16 cellular contexts compared by ENCODE assay signal in genomic region chr19:38840583-38840968, GRCh38. TPM values are rescaled to one million over a fixed set of nuclear protein-coding genes. Genes with fewer than 3 reads are reported as not detected.
DNase-seq lines count a peak whose midpoint lies in the region; ATAC-seq, FAIRE-seq and TF ChIP-seq lines count a peak whose summit lies in the region.
"Had no signal": no experiment of that assay in that cellular context is flagged by ENCODE, and none has a peak within 500 bp of the region (broad histone marks: within the 10 kb centered on the region; RNA-seq: fewer than 3 reads in every experiment).

No MANE protein-coding gene starts in this region.

- no peaks in the 10 kb centered on the region for H3K9me3 ChIP-seq in HepG2 (ENCODE audit: low read length)
- no peaks in the 10 kb centered on the region for H3K9me3 ChIP-seq in subcutaneous abdominal adipose tissue (ENCODE audit: control insufficient read depth in 5 of 5, low read length in 5 of 5)
- no peaks in the 10 kb centered on the region for H3K9me3 ChIP-seq in uterus
- H3K9me3 ChIP-seq: heart right ventricle, tibial artery had no signal

- no peaks in the 10 kb centered on the region for H3K27me3 Mint-ChIP-seq in activated naive CD4-positive, alpha-beta T cell treated with anti-CD3 and anti-CD28 coated beads for 36 hours (ENCODE audit: low read depth)
- no peaks in the 10 kb centered on the region for H3K27me3 Mint-ChIP-seq in activated CD4-positive, alpha-beta memory T cell treated with anti-CD3 and anti-CD28 coated beads for 36 hours
- H3K27me3 Mint-ChIP-seq: activated B cell treated with CpG ODN at 0.5 μM for 24 hours had no signal

- peaks cover 33% of the 10 kb centered on the region for H3K79me2 ChIP-seq in HepG2 (ENCODE audit: insufficient read depth, low read length)

- peaks cover 40% of the 10 kb centered on the region for H4K20me1 ChIP-seq in HepG2 (ENCODE audit: insufficient read depth, low read length)

- FAIRE-seq in HepG2 (lab: Jason Lieb, UNC) = no peak

- CTCF ChIA-PET in activated naive CD4-positive, alpha-beta T cell treated with anti-CD3 and anti-CD28 coated beads for 36 hours (lab: Charles Lee) = interaction anchor here (0.7 to 1.4 kb wide), 2 partner anchors 47 to 110 kb away, joined by 3 read pairs; no protein-coding TSS in a partner anchor
- CTCF ChIA-PET in activated CD4-positive, alpha-beta memory T cell treated with anti-CD3 and anti-CD28 coated beads for 36 hours (lab: Charles Lee) = interaction anchor here (0.6 to 1.4 kb wide), 3 partner anchors 29 to 606 kb away, joined by 4 to 6 read pairs (median 4); no protein-coding TSS in a partner anchor
- CTCF ChIA-PET in HepG2 (lab: Yijun Ruan, JAX; ENCODE audit: low intra/inter-chr PET ratio, low total read pairs) = no interaction called here

- no peak overlapping the region for H2AFZ ChIP-seq in HepG2 (ENCODE audit: low read length)

- H3K9me3 Mint-ChIP-seq in activated naive CD4-positive, alpha-beta T cell treated with anti-CD3 and anti-CD28 coated beads for 36 hours = no peaks in the 10 kb centered on the region
- no peaks in the 10 kb centered on the region for H3K9me3 Mint-ChIP-seq in activated CD4-positive, alpha-beta memory T cell treated with anti-CD3 and anti-CD28 coated beads for 36 hours
- H3K9me3 Mint-ChIP-seq: activated B cell treated with CpG ODN at 0.5 μM for 24 hours had no signal

- H3K9ac ChIP-seq in HepG2 (ENCODE audit: insufficient read depth, low read depth, low read length) = no peak overlapping the region
- H3K9ac ChIP-seq in subcutaneous abdominal adipose tissue (ENCODE audit: low read length in 5 of 5) = peak overlapping the region in 2 of 5 donors; percentile 1 to 35

- BruUV-seq in HepG2 (replicated peaks; lab: Mats Ljungman, UMichigan) = no TSS peak

- no peak for DNase-seq in activated naive CD4-positive, alpha-beta T cell treated with anti-CD3 and anti-CD28 coated beads for 36 hours
- DNase-seq in activated naive CD4-positive, alpha-beta T cell treated with Interleukin-2 at 50 U/mL for 16 hours = no peak
- DNase-seq in activated CD4-positive, alpha-beta memory T cell treated with anti-CD3 and anti-CD28 coated beads for 36 hours = no peak
- no peak for DNase-seq in HepG2 (ENCODE audit: low spot score)
- DNase-seq in uterus = no peak
- no peak for DNase-seq in stimulated activated CD4-positive, alpha-beta T cell treated with anti-CD3 and anti-CD28 coated beads, Interleukin-12 subunit alpha, Interleukin-12 subunit beta, amount 100 ng/mL, for 4 hours
- no peak for DNase-seq in stimulated activated CD4-positive, alpha-beta T cell treated with anti-CD3 and anti-CD28 coated beads, Interleukin-2, amount 100 ng/mL, for 24 hours
- DNase-seq: activated B cell treated with CpG ODN at 0.5 μM for 24 hours; effector CD4-positive, alpha-beta T cell; heart right ventricle; NCI-H1092; NCI-H446 treated with DMSO at 0.1 percent for 48 hours; tibial artery had no signal

- intact Hi-C loops in activated naive CD4-positive, alpha-beta T cell treated with anti-CD3 and anti-CD28 coated beads for 36 hours (cut with micrococcal nuclease) = no loop called here
- intact Hi-C loops in activated CD4-positive, alpha-beta memory T cell treated with anti-CD3 and anti-CD28 coated beads for 36 hours (cut with micrococcal nuclease) = loop anchor here (5.0 kb wide), 1 partner anchor 203 kb away; no protein-coding TSS in a partner anchor
- intact Hi-C loops in HepG2 (cut with micrococcal nuclease; ENCODE audit: unreplicated experiment) = no loop called here
- intact Hi-C loops in uterus (cut with DNase I; ENCODE audit: low total_unique reads) = no loop called here

- peaks cover 81% of the 10 kb centered on the region for H3K36me3 Mint-ChIP-seq in activated naive CD4-positive, alpha-beta T cell treated with anti-CD3 and anti-CD28 coated beads for 36 hours (ENCODE audit: low read depth)
- H3K36me3 Mint-ChIP-seq in activated CD4-positive, alpha-beta memory T cell treated with anti-CD3 and anti-CD28 coated beads for 36 hours = peaks cover 85% of the 10 kb centered on the region

- peaks cover 87% of the 10 kb centered on the region for H3K4me1 ChIP-seq in HepG2 (ENCODE audit: insufficient read depth, low read length)
- peaks cover 0 to 14% (median 8%) of the 10 kb centered on the region in 5 donors for H3K4me1 ChIP-seq in subcutaneous abdominal adipose tissue (ENCODE audit: control insufficient read depth in 5 of 5, insufficient read depth in 5 of 5, low read length in 5 of 5)
- no peaks in the 10 kb centered on the region for H3K4me1 ChIP-seq in uterus

- WGBS in HepG2 (ENCODE audit: low lambda C conversion rate) = 95% methylated on average over 4 of the region's 5 CpGs

- H3K27ac Mint-ChIP-seq in activated naive CD4-positive, alpha-beta T cell treated with anti-CD3 and anti-CD28 coated beads for 36 hours = peak overlapping the region; percentile 93
- peak overlapping the region; percentile 89 for H3K27ac Mint-ChIP-seq in activated CD4-positive, alpha-beta memory T cell treated with anti-CD3 and anti-CD28 coated beads for 36 hours
- H3K27ac Mint-ChIP-seq: activated B cell treated with CpG ODN at 0.5 μM for 24 hours had no signal

- TF ChIP-seq RAD21 in HepG2 (CRISPR knock-in tag; IDR thresholded peaks at IDR 0.05) = no peak

- no peaks in the 10 kb centered on the region for H3K27me3 ChIP-seq in HepG2 (ENCODE audit: control insufficient read depth in 1 of 2, insufficient read depth in 2 of 2, low read length in 2 of 2)
- H3K27me3 ChIP-seq in subcutaneous abdominal adipose tissue (ENCODE audit: control insufficient read depth in 5 of 5, insufficient read depth in 4 of 5, low read length in 5 of 5) = no peaks in the 10 kb centered on the region
- H3K27me3 ChIP-seq in uterus = no peaks in the 10 kb centered on the region
- H3K27me3 ChIP-seq: heart right ventricle, tibial artery had no signal

- TF ChIP-seq EP300 in HepG2 (IDR thresholded peaks at IDR 0.05; ENCODE audit: low read depth in 2 of 2, low read length in 2 of 2) (no peak), HepG2 (CRISPR knock-in tag; IDR thresholded peaks at IDR 0.05; ENCODE audit: borderline replicate concordance) (no peak)

- H3K4me3 ChIP-seq in HepG2 (replicated peaks in 1 of 3; ENCODE audit: insufficient read depth in 1 of 3, low read depth in 2 of 3, low read length in 3 of 3) (no peak overlapping the region), subcutaneous abdominal adipose tissue (ENCODE audit: low read depth in 1 of 5, low read length in 5 of 5) (no peak overlapping the region), uterus (no peak overlapping the region)
- H3K4me3 ChIP-seq: heart right ventricle, lung, tibial artery had no signal

- in situ Hi-C loops in HepG2 (cut with HindIII; ENCODE audit: extremely low pct_ligation_motif_present, low pct_unique_long_range_greater_than_20kb) = no loop called here

- TF ChIP-seq POLR2A in HepG2 (IDR thresholded peaks at IDR 0.05; ENCODE audit: insufficient read depth in 1 of 2, low read depth in 2 of 2, low read length in 2 of 2) (no peak), uterus (IDR thresholded peaks at IDR 0.05) (no peak)

- ATAC-seq in HepG2 = no peak

- H3K4me1 Mint-ChIP-seq in activated naive CD4-positive, alpha-beta T cell treated with anti-CD3 and anti-CD28 coated beads for 36 hours (ENCODE audit: low read depth) = peaks cover 74% of the 10 kb centered on the region
- peaks cover 75% of the 10 kb centered on the region for H3K4me1 Mint-ChIP-seq in activated CD4-positive, alpha-beta memory T cell treated with anti-CD3 and anti-CD28 coated beads for 36 hours (ENCODE audit: low read depth)

- H3K4me2 ChIP-seq in HepG2 (ENCODE audit: low read depth, low read length) = no peak overlapping the region

- peaks cover 48 to 96% of the 10 kb centered on the region in 2 experiments for H3K36me3 ChIP-seq in HepG2 (replicated peaks in 1 of 2; ENCODE audit: control insufficient read depth in 1 of 2, insufficient read depth in 2 of 2, low read length in 2 of 2)
- peaks cover 8 to 99% (median 97%) of the 10 kb centered on the region in 5 donors for H3K36me3 ChIP-seq in subcutaneous abdominal adipose tissue (ENCODE audit: control insufficient read depth in 5 of 5, insufficient read depth in 5 of 5, low read length in 5 of 5)
- H3K36me3 ChIP-seq in uterus = no peaks in the 10 kb centered on the region

- no peak overlapping the region for H3K4me3 Mint-ChIP-seq in activated naive CD4-positive, alpha-beta T cell treated with anti-CD3 and anti-CD28 coated beads for 36 hours
- no peak overlapping the region for H3K4me3 Mint-ChIP-seq in activated CD4-positive, alpha-beta memory T cell treated with anti-CD3 and anti-CD28 coated beads for 36 hours
- H3K4me3 Mint-ChIP-seq: activated B cell treated with CpG ODN at 0.5 μM for 24 hours had no signal

- H3K27ac ChIP-seq in HepG2 (ENCODE audit: extremely low read length, insufficient read depth, low read length) (no peak overlapping the region), subcutaneous abdominal adipose tissue (ENCODE audit: low read depth, low read length) (peak overlapping the region; percentile 23), uterus (no peak overlapping the region)
- H3K27ac ChIP-seq: tibial artery had no signal

- TF ChIP-seq CTCF in HepG2 (CRISPR knock-in tag; IDR thresholded peaks at IDR 0.05) (no peak), uterus (IDR thresholded peaks at IDR 0.05) (no peak)

- POLR2A ChIA-PET in activated CD4-positive, alpha-beta memory T cell treated with anti-CD3 and anti-CD28 coated beads for 36 hours (lab: Charles Lee) = interaction anchor here (1.5 kb wide), 1 partner anchor 9 kb away, joined by 9 read pairs; no protein-coding TSS in a partner anchor
- POLR2A ChIA-PET in HepG2 (lab: Yijun Ruan, JAX) = interaction anchor here (0.8 to 4.4 kb wide), 4 partner anchors 9 to 107 kb away, joined by 3 to 42 read pairs (median 12); partner anchors contain the start of genes ECH1 and HNRNPL

RNA-seq across cellular contexts. Expression of gene ECH1, which starts 9.0 kb away (rescaled TPM):
- total RNA-seq in activated naive CD4-positive, alpha-beta T cell treated with anti-CD3 and anti-CD28 coated beads for 36 hours = 100 to 1,000 TPM; 137 to 145 TPM
- 100 to 1,000 TPM; 152 to 155 TPM for total RNA-seq in activated CD4-positive, alpha-beta memory T cell treated with anti-CD3 and anti-CD28 coated beads for 36 hours
- 45.4 and 54.8 TPM in 2 replicates for total RNA-seq in HepG2 (2016; rRNA removed; fragmentation: Illumina TruSeq; extraction: Trizol)
- 17.9 and 23.1 TPM in 2 replicates for total RNA-seq in HepG2 (2016; cell fraction: cytosol; rRNA removed; fragmentation: Illumina TruSeq; extraction: Trizol; ENCODE audit: low read depth)
- total RNA-seq in HepG2 (2016; cell fraction: insoluble cytoplasmic fraction; rRNA removed; fragmentation: Illumina TruSeq; extraction: Trizol) = 41.2 and 57.4 TPM in 2 replicates
- 15.1 and 19.6 TPM in 2 replicates for total RNA-seq in HepG2 (2016; cell fraction: membrane; rRNA removed; fragmentation: Illumina TruSeq; extraction: Trizol)
- total RNA-seq in HepG2 (2016; cell fraction: nucleus; rRNA removed; fragmentation: Illumina TruSeq; extraction: Trizol) = 31.4 and 37.2 TPM in 2 replicates
- polyA plus RNA-seq in HepG2 (2011; rRNA removed) = 198 and 277 TPM in 2 replicates
- polyA plus RNA-seq in HepG2 (2011; cell fraction: cytosol; rRNA removed) = 180 and 200 TPM in 2 replicates
- polyA plus RNA-seq in HepG2 (2011; cell fraction: nucleus; rRNA removed) = 123 and 139 TPM in 2 replicates
- polyA plus RNA-seq in HepG2 (2012) = 231 and 273 TPM in 2 replicates
- polyA plus RNA-seq in HepG2 (2016; cell fraction: cytosol; fragmentation: Illumina TruSeq; extraction: Trizol; ENCODE audit: low read depth) = 49.8 and 49.9 TPM in 2 replicates
- 244 and 262 TPM in 2 replicates for polyA plus RNA-seq in HepG2 (2016; cell fraction: insoluble cytoplasmic fraction; fragmentation: Illumina TruSeq; extraction: Trizol; ENCODE audit: low read depth)
- polyA plus RNA-seq in HepG2 (2016; cell fraction: membrane; fragmentation: Illumina TruSeq; extraction: Trizol; ENCODE audit: low read depth) = 43.5 and 46.5 TPM in 2 replicates
- 142 and 151 TPM in 2 replicates for polyA plus RNA-seq in HepG2 (2016; cell fraction: nucleus; fragmentation: Illumina TruSeq; extraction: Trizol; ENCODE audit: insufficient read depth, low read depth)
- 119 and 143 TPM in 2 replicates for polyA minus RNA-seq in HepG2 (2011; rRNA and poly(A)+ RNA removed; ENCODE audit: low replicate concordance)
- 74.8 and 77.1 TPM in 2 replicates for polyA minus RNA-seq in HepG2 (2011; cell fraction: cytosol; rRNA and poly(A)+ RNA removed)
- 30.3 and 39.7 TPM in 2 replicates for polyA minus RNA-seq in HepG2 (2011; cell fraction: nucleus; rRNA and poly(A)+ RNA removed)
- 100 to 1,000 TPM in 1 of 4 donors, 10 to 100 TPM in 3; 27.7 to 188 (median 70.3) TPM for total RNA-seq in uterus

RNA-seq across cellular contexts. Expression of gene HNRNPL, which starts 9.2 kb away (rescaled TPM):
- 100 to 1,000 TPM; 777 to 829 TPM for total RNA-seq in activated naive CD4-positive, alpha-beta T cell treated with anti-CD3 and anti-CD28 coated beads for 36 hours
- total RNA-seq in activated CD4-positive, alpha-beta memory T cell treated with anti-CD3 and anti-CD28 coated beads for 36 hours = 100 to 1,000 TPM; 646 to 671 TPM
- total RNA-seq in HepG2 (2016; rRNA removed; fragmentation: Illumina TruSeq; extraction: Trizol) = 270 and 278 TPM in 2 replicates
- 44.9 and 50.3 TPM in 2 replicates for total RNA-seq in HepG2 (2016; cell fraction: cytosol; rRNA removed; fragmentation: Illumina TruSeq; extraction: Trizol; ENCODE audit: low read depth)
- 247 and 303 TPM in 2 replicates for total RNA-seq in HepG2 (2016; cell fraction: insoluble cytoplasmic fraction; rRNA removed; fragmentation: Illumina TruSeq; extraction: Trizol)
- 97.2 and 106 TPM in 2 replicates for total RNA-seq in HepG2 (2016; cell fraction: membrane; rRNA removed; fragmentation: Illumina TruSeq; extraction: Trizol)
- total RNA-seq in HepG2 (2016; cell fraction: nucleus; rRNA removed; fragmentation: Illumina TruSeq; extraction: Trizol) = 191 and 201 TPM in 2 replicates
- polyA plus RNA-seq in HepG2 (2011; rRNA removed) = 148 and 156 TPM in 2 replicates
- 89.9 and 92.3 TPM in 2 replicates for polyA plus RNA-seq in HepG2 (2011; cell fraction: cytosol; rRNA removed)
- 184 and 197 TPM in 2 replicates for polyA plus RNA-seq in HepG2 (2011; cell fraction: nucleus; rRNA removed)
- polyA plus RNA-seq in HepG2 (2012) = 166 and 314 TPM in 2 replicates
- 36.1 and 37.5 TPM in 2 replicates for polyA plus RNA-seq in HepG2 (2016; cell fraction: cytosol; fragmentation: Illumina TruSeq; extraction: Trizol; ENCODE audit: low read depth)
- 257 and 357 TPM in 2 replicates for polyA plus RNA-seq in HepG2 (2016; cell fraction: insoluble cytoplasmic fraction; fragmentation: Illumina TruSeq; extraction: Trizol; ENCODE audit: low read depth)
- 76.7 and 82.5 TPM in 2 replicates for polyA plus RNA-seq in HepG2 (2016; cell fraction: membrane; fragmentation: Illumina TruSeq; extraction: Trizol; ENCODE audit: low read depth)
- 372 and 405 TPM in 2 replicates for polyA plus RNA-seq in HepG2 (2016; cell fraction: nucleus; fragmentation: Illumina TruSeq; extraction: Trizol; ENCODE audit: insufficient read depth, low read depth)
- polyA minus RNA-seq in HepG2 (2011; rRNA and poly(A)+ RNA removed; ENCODE audit: low replicate concordance) = 218 and 315 TPM in 2 replicates
- 121 and 131 TPM in 2 replicates for polyA minus RNA-seq in HepG2 (2011; cell fraction: cytosol; rRNA and poly(A)+ RNA removed)
- 131 and 151 TPM in 2 replicates for polyA minus RNA-seq in HepG2 (2011; cell fraction: nucleus; rRNA and poly(A)+ RNA removed)
- 100 to 1,000 TPM in 2 of 4 donors, 10 to 100 TPM in 2; 65.8 to 353 (median 177) TPM for total RNA-seq in uterus

RNA-seq across cellular contexts. Expression of gene LGALS4, which starts 27.8 kb away (rescaled TPM):
- total RNA-seq in activated naive CD4-positive, alpha-beta T cell treated with anti-CD3 and anti-CD28 coated beads for 36 hours = not detected
- under 1 TPM; 0.33 to 0.70 TPM for total RNA-seq in activated CD4-positive, alpha-beta memory T cell treated with anti-CD3 and anti-CD28 coated beads for 36 hours
- total RNA-seq in HepG2 (2016; rRNA removed; fragmentation: Illumina TruSeq; extraction: Trizol) = 0.24 and 0.32 TPM in 2 replicates
- total RNA-seq in HepG2 (2016; cell fraction: cytosol; rRNA removed; fragmentation: Illumina TruSeq; extraction: Trizol; ENCODE audit: low read depth) = not detected in 2 replicates
- total RNA-seq in HepG2 (2016; cell fraction: insoluble cytoplasmic fraction; rRNA removed; fragmentation: Illumina TruSeq; extraction: Trizol) = 0.39 TPM in 1 of 2 replicates, not detected in the other
- total RNA-seq in HepG2 (2016; cell fraction: membrane; rRNA removed; fragmentation: Illumina TruSeq; extraction: Trizol) = 0.31 TPM in 1 of 2 replicates, not detected in the other
- total RNA-seq in HepG2 (2016; cell fraction: nucleus; rRNA removed; fragmentation: Illumina TruSeq; extraction: Trizol) = 0.28 and 0.41 TPM in 2 replicates
- 0.48 and 0.71 TPM in 2 replicates for polyA plus RNA-seq in HepG2 (2011; rRNA removed)
- 0.26 and 0.30 TPM in 2 replicates for polyA plus RNA-seq in HepG2 (2011; cell fraction: cytosol; rRNA removed)
- 2.4 and 2.9 TPM in 2 replicates for polyA plus RNA-seq in HepG2 (2011; cell fraction: nucleus; rRNA removed)
- polyA plus RNA-seq in HepG2 (2012) = 0.59 and 0.87 TPM in 2 replicates
- 0.17 TPM in 1 of 2 replicates, not detected in the other for polyA plus RNA-seq in HepG2 (2016; cell fraction: cytosol; fragmentation: Illumina TruSeq; extraction: Trizol; ENCODE audit: low read depth)
- not detected in 2 replicates for polyA plus RNA-seq in HepG2 (2016; cell fraction: insoluble cytoplasmic fraction; fragmentation: Illumina TruSeq; extraction: Trizol; ENCODE audit: low read depth)
- 0.26 TPM in 1 of 2 replicates, not detected in the other for polyA plus RNA-seq in HepG2 (2016; cell fraction: membrane; fragmentation: Illumina TruSeq; extraction: Trizol; ENCODE audit: low read depth)
- 2.4 TPM in 1 of 2 replicates, not detected in the other for polyA plus RNA-seq in HepG2 (2016; cell fraction: nucleus; fragmentation: Illumina TruSeq; extraction: Trizol; ENCODE audit: insufficient read depth, low read depth)
- 0.42 and 0.68 TPM in 2 replicates for polyA minus RNA-seq in HepG2 (2011; rRNA and poly(A)+ RNA removed; ENCODE audit: low replicate concordance)
- polyA minus RNA-seq in HepG2 (2011; cell fraction: cytosol; rRNA and poly(A)+ RNA removed) = not detected in 2 replicates
- 0.90 and 3.0 TPM in 2 replicates for polyA minus RNA-seq in HepG2 (2011; cell fraction: nucleus; rRNA and poly(A)+ RNA removed)
- total RNA-seq in uterus = 1 to 10 TPM in 2 of 4 donors, under 1 TPM in 1, not detected in 1; 0.51 to 4.7 (median 3.6) TPM
- total RNA-seq: pulmonary artery endothelial cell had no signal

RNA-seq across cellular contexts. Expression of gene RINL, which starts 37.5 kb away (rescaled TPM):
- 100 to 1,000 TPM; 107 to 117 TPM for total RNA-seq in activated naive CD4-positive, alpha-beta T cell treated with anti-CD3 and anti-CD28 coated beads for 36 hours
- total RNA-seq in activated CD4-positive, alpha-beta memory T cell treated with anti-CD3 and anti-CD28 coated beads for 36 hours = 10 to 100 TPM; 92.6 to 100.0 TPM
- 10.3 and 11.4 TPM in 2 replicates for total RNA-seq in HepG2 (2016; rRNA removed; fragmentation: Illumina TruSeq; extraction: Trizol)
- total RNA-seq in HepG2 (2016; cell fraction: cytosol; rRNA removed; fragmentation: Illumina TruSeq; extraction: Trizol; ENCODE audit: low read depth) = 4.4 and 4.8 TPM in 2 replicates
- 11.9 and 12.4 TPM in 2 replicates for total RNA-seq in HepG2 (2016; cell fraction: insoluble cytoplasmic fraction; rRNA removed; fragmentation: Illumina TruSeq; extraction: Trizol)
- 8.3 and 11.2 TPM in 2 replicates for total RNA-seq in HepG2 (2016; cell fraction: membrane; rRNA removed; fragmentation: Illumina TruSeq; extraction: Trizol)
- total RNA-seq in HepG2 (2016; cell fraction: nucleus; rRNA removed; fragmentation: Illumina TruSeq; extraction: Trizol) = 5.0 and 8.7 TPM in 2 replicates
- polyA plus RNA-seq in HepG2 (2011; rRNA removed) = 18.0 and 18.5 TPM in 2 replicates
- polyA plus RNA-seq in HepG2 (2011; cell fraction: cytosol; rRNA removed) = 13.8 and 14.5 TPM in 2 replicates
- polyA plus RNA-seq in HepG2 (2011; cell fraction: nucleus; rRNA removed) = 23.0 and 23.9 TPM in 2 replicates
- polyA plus RNA-seq in HepG2 (2012) = 8.6 and 10.2 TPM in 2 replicates
- polyA plus RNA-seq in HepG2 (2016; cell fraction: cytosol; fragmentation: Illumina TruSeq; extraction: Trizol; ENCODE audit: low read depth) = 2.4 and 2.6 TPM in 2 replicates
- polyA plus RNA-seq in HepG2 (2016; cell fraction: insoluble cytoplasmic fraction; fragmentation: Illumina TruSeq; extraction: Trizol; ENCODE audit: low read depth) = 9.1 and 12.2 TPM in 2 replicates
- polyA plus RNA-seq in HepG2 (2016; cell fraction: membrane; fragmentation: Illumina TruSeq; extraction: Trizol; ENCODE audit: low read depth) = 5.3 and 6.5 TPM in 2 replicates
- 12.7 and 15.7 TPM in 2 replicates for polyA plus RNA-seq in HepG2 (2016; cell fraction: nucleus; fragmentation: Illumina TruSeq; extraction: Trizol; ENCODE audit: insufficient read depth, low read depth)
- 3.7 and 14.6 TPM in 2 replicates for polyA minus RNA-seq in HepG2 (2011; rRNA and poly(A)+ RNA removed; ENCODE audit: low replicate concordance)
- 5.7 and 7.2 TPM in 2 replicates for polyA minus RNA-seq in HepG2 (2011; cell fraction: cytosol; rRNA and poly(A)+ RNA removed)
- 9.9 and 10.7 TPM in 2 replicates for polyA minus RNA-seq in HepG2 (2011; cell fraction: nucleus; rRNA and poly(A)+ RNA removed)
- total RNA-seq in uterus = 100 to 1,000 TPM in 1 of 4 donors, 1 to 10 TPM in 3; 3.3 to 308 (median 5.0) TPM

RNA-seq across cellular contexts. Expression of gene LGALS7B, which starts 51.6 kb away (rescaled TPM):
- total RNA-seq in activated naive CD4-positive, alpha-beta T cell treated with anti-CD3 and anti-CD28 coated beads for 36 hours = not detected
- total RNA-seq in activated CD4-positive, alpha-beta memory T cell treated with anti-CD3 and anti-CD28 coated beads for 36 hours = not detected
- 0.73 and 1.7 TPM in 2 replicates for total RNA-seq in HepG2 (2016; rRNA removed; fragmentation: Illumina TruSeq; extraction: Trizol)
- not detected in 2 replicates for total RNA-seq in HepG2 (2016; cell fraction: cytosol; rRNA removed; fragmentation: Illumina TruSeq; extraction: Trizol; ENCODE audit: low read depth)
- total RNA-seq in HepG2 (2016; cell fraction: insoluble cytoplasmic fraction; rRNA removed; fragmentation: Illumina TruSeq; extraction: Trizol) = 0.80 and 2.9 TPM in 2 replicates
- 0.77 TPM in 1 of 2 replicates, not detected in the other for total RNA-seq in HepG2 (2016; cell fraction: membrane; rRNA removed; fragmentation: Illumina TruSeq; extraction: Trizol)
- not detected in 2 replicates for total RNA-seq in HepG2 (2016; cell fraction: nucleus; rRNA removed; fragmentation: Illumina TruSeq; extraction: Trizol)
- polyA plus RNA-seq in HepG2 (2011; rRNA removed) = 2.1 and 4.0 TPM in 2 replicates
- polyA plus RNA-seq in HepG2 (2011; cell fraction: cytosol; rRNA removed) = 4.6 and 7.7 TPM in 2 replicates
- 2.3 and 3.2 TPM in 2 replicates for polyA plus RNA-seq in HepG2 (2011; cell fraction: nucleus; rRNA removed)
- 1.6 and 3.8 TPM in 2 replicates for polyA plus RNA-seq in HepG2 (2012)
- 0.27 and 0.35 TPM in 2 replicates for polyA plus RNA-seq in HepG2 (2016; cell fraction: cytosol; fragmentation: Illumina TruSeq; extraction: Trizol; ENCODE audit: low read depth)
- 1.1 and 1.9 TPM in 2 replicates for polyA plus RNA-seq in HepG2 (2016; cell fraction: insoluble cytoplasmic fraction; fragmentation: Illumina TruSeq; extraction: Trizol; ENCODE audit: low read depth)
- 0.50 TPM in 1 of 2 replicates, not detected in the other for polyA plus RNA-seq in HepG2 (2016; cell fraction: membrane; fragmentation: Illumina TruSeq; extraction: Trizol; ENCODE audit: low read depth)
- 2.2 TPM in 1 of 2 replicates, not detected in the other for polyA plus RNA-seq in HepG2 (2016; cell fraction: nucleus; fragmentation: Illumina TruSeq; extraction: Trizol; ENCODE audit: insufficient read depth, low read depth)
- polyA minus RNA-seq in HepG2 (2011; rRNA and poly(A)+ RNA removed; ENCODE audit: low replicate concordance) = 0.37 TPM in 1 of 2 replicates, not detected in the other
- 2.1 TPM in 1 of 2 replicates, not detected in the other for polyA minus RNA-seq in HepG2 (2011; cell fraction: cytosol; rRNA and poly(A)+ RNA removed)
- polyA minus RNA-seq in HepG2 (2011; cell fraction: nucleus; rRNA and poly(A)+ RNA removed) = not detected in 2 replicates
- total RNA-seq in uterus = 1 to 10 TPM in 2 of 4 donors, not detected in 2; 1.1 to 6.2 TPM
- total RNA-seq: activated B cell treated with CpG ODN at 0.5 μM for 24 hours, pulmonary artery endothelial cell had no signal
